19 cellular contexts compared by ENCODE assay signal in the genomic region with DNA sequence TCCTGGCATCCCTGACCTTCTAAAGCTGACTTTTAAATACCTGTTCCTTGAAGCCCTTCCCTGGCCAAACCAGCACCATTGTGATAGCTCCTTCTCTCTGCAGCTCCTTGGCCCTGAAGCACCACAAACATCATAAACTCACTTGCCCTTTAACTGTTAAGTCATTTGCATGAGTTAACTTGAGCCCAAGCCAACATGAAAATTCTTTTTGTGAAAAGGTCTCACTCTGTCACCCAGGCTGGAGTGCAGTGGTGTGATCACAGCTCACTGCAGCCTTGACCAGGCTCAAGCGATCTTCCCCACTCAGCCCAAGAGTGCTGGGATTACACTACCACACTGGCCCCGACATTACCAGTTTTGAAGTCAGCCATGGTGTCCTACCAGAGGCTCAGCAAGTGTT.
"Had no signal": no experiment of that assay in that cellular context is flagged by ENCODE, and none has a peak within 500 bp of the region (broad histone marks: within the 10 kb centered on the region; RNA-seq: fewer than 3 reads in every experiment).

No MANE protein-coding gene starts in this region.

- H3K27ac Mint-ChIP-seq: naive thymus-derived CD8-positive, alpha-beta T cell; type B pancreatic cell had no signal

- H3K36me3 ChIP-seq: heart left ventricle, sigmoid colon, suprapubic skin, thyroid gland had no signal

- DNase-seq: effector CD4-positive, alpha-beta T cell; foreskin melanocyte; heart left ventricle; hippocampal formation; kidney glomerular epithelial cell; mammary epithelial cell; mucosa of descending colon; naive thymus-derived CD8-positive, alpha-beta T cell; posterior cingulate gyrus; sigmoid colon; stimulated activated CD4-positive, alpha-beta T cell treated with anti-CD3 and anti-CD28 coated beads, Interleukin-12 subunit alpha, Interleukin-12 subunit beta, amount 100 ng/mL, for 4 hours; stimulated activated CD4-positive, alpha-beta T cell treated with anti-CD3 and anti-CD28 coated beads, Interleukin-2, amount 100 ng/mL, for 48 hours; stimulated activated naive CD8-positive, alpha-beta T cell treated with anti-CD3 and anti-CD28 coated beads, Interleukin-15, Interleukin-2, amounts not matched to agents 100 U/mL and 50 U/mL, for 24 hours had no signal

- ATAC-seq: heart left ventricle; mucosa of descending colon; naive thymus-derived CD8-positive, alpha-beta T cell; stimulated activated naive CD8-positive, alpha-beta T cell treated with anti-CD3 and anti-CD28 coated beads, Interleukin-15, Interleukin-2, amounts not matched to agents 100 U/mL and 50 U/mL, for 24 hours had no signal

- FAIRE-seq: urothelium cell line had no signal

- H3K27me3 Mint-ChIP-seq: naive thymus-derived CD8-positive, alpha-beta T cell had no signal

- H3K4me1 ChIP-seq: sigmoid colon, suprapubic skin, thyroid gland had no signal

- H3K4me3 Mint-ChIP-seq: naive thymus-derived CD8-positive, alpha-beta T cell; type B pancreatic cell had no signal

- H3K27ac ChIP-seq: coronary artery, heart left ventricle, sigmoid colon, skin epidermis, suprapubic skin, thyroid gland had no signal

- H3K9me3 ChIP-seq: heart left ventricle, mucosa of descending colon, sigmoid colon, suprapubic skin, thyroid gland had no signal

- H3K27me3 ChIP-seq: heart left ventricle, sigmoid colon, suprapubic skin, thyroid gland had no signal

- H3K36me3 Mint-ChIP-seq: type B pancreatic cell had no signal

- H3K9me3 Mint-ChIP-seq: naive thymus-derived CD8-positive, alpha-beta T cell; type B pancreatic cell had no signal

- H3K4me3 ChIP-seq: coronary artery, heart left ventricle, mucosa of descending colon, sigmoid colon, skin epidermis, suprapubic skin, thyroid gland had no signal
